In the genomic region with DNA sequence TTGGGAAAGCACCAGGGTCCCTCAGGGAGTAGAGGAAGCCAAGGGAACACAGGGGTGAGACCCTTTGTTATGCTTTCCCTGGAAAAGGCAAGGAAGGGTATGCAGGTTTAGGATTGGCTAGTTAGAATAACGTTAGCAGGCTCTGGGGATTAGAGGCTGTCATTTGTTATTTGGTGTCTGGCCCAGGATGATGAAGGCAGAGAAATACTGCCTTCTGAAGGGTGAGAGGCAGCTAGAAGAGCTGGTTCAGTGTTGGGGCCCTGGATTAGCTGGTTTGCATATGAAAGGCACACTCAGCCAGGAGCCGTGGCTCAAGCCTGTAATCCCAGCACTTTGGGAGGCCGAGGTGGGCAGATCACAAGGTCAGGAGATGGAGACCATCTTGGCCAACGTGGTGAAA, we compare ENCODE assay signal across 12 cellular contexts. TPM values are rescaled to one million over a fixed set of nuclear protein-coding genes. Genes with fewer than 3 reads are reported as not detected.
DNase-seq lines count a peak whose midpoint lies in the region; ATAC-seq and TF ChIP-seq lines count a peak whose summit lies in the region.
"Had no signal": no experiment of that assay in that cellular context is flagged by ENCODE, and none has a peak within 500 bp of the region (broad histone marks: within the 10 kb centered on the region; RNA-seq: fewer than 3 reads in every experiment).

No MANE protein-coding gene starts in this region.

- H3K36me3 ChIP-seq in left ventricle myocardium inferior: peaks cover 19% of the 10 kb centered on the region
- H3K36me3 ChIP-seq in iPS-20b (ENCODE audit: insufficient read depth, low read depth, low read length): 0 out of 2 replicates have a peak, but pooled peaks cover 7% of the 10 kb centered on the region

- H3K9me3 ChIP-seq in left ventricle myocardium inferior (replicated peaks) (no peaks in the 10 kb centered on the region), iPS-20b (ENCODE audit: insufficient read depth, low read depth, low read length) (no peaks in the 10 kb centered on the region)
- H3K9me3 ChIP-seq: A549 had no signal

- H3K4me3 Mint-ChIP-seq in type B pancreatic cell: no peak overlapping the region
- H3K4me3 Mint-ChIP-seq: activated naive CD8-positive, alpha-beta T cell had no signal

- H3K27me3 ChIP-seq in left ventricle myocardium inferior (ENCODE audit: low read depth): no peaks in the 10 kb centered on the region
- no peaks in the 10 kb centered on the region for H3K27me3 ChIP-seq in iPS-20b (ENCODE audit: insufficient read depth, low read length)

- no peaks in the 10 kb centered on the region for H3K9me3 Mint-ChIP-seq in type B pancreatic cell

- ATAC-seq in HG02678 (IDR thresholded peaks at IDR 0.05; ENCODE audit: unreplicated experiment): no peak

- peaks cover 11% of the 10 kb centered on the region for H3K4me1 Mint-ChIP-seq in type B pancreatic cell (ENCODE audit: unreplicated experiment)

- no peaks in the 10 kb centered on the region for H3K27me3 Mint-ChIP-seq in type B pancreatic cell
- H3K27me3 Mint-ChIP-seq: activated naive CD8-positive, alpha-beta T cell had no signal

- H3K4me1 ChIP-seq in left ventricle myocardium inferior (peaks cover 8% of the 10 kb centered on the region), iPS-20b (ENCODE audit: insufficient read depth, low read length) (peaks cover 12% of the 10 kb centered on the region; the same call in 1 of the 2 replicates)

- no peak overlapping the region for H3K4me3 ChIP-seq in left ventricle myocardium inferior
- 0 out of 2 replicates have a peak overlapping the region, but pooled peaks have one; percentile 13 for H3K4me3 ChIP-seq in iPS-20b (ENCODE audit: low read length)
- H3K4me3 ChIP-seq: A549 had no signal

- H3K27ac ChIP-seq in left ventricle myocardium inferior (replicated peaks) (peak overlapping the region; percentile 6), iPS-20b (ENCODE audit: low read length) (peak overlapping the region; percentile 29)
- H3K27ac ChIP-seq: A549, RWPE1 had no signal

- H3K36me3 Mint-ChIP-seq in type B pancreatic cell: peaks cover 2% of the 10 kb centered on the region

- DNase-seq in left ventricle myocardium inferior (no peak), cardiac septum (ENCODE audit: low spot score) (no peak), type B pancreatic cell (ENCODE audit: extremely low spot score, unreplicated experiment) (no peak), NCI-H1694 (lab: John Stamatoyannopoulos, UW) (no peak)
- DNase-seq: GOT3, NCI-H1105, NCI-H510A had no signal

- H3K27ac Mint-ChIP-seq in type B pancreatic cell: peak overlapping the region; percentile 67

- TF ChIP-seq CTCF in left ventricle myocardium inferior (IDR thresholded peaks at IDR 0.05; ENCODE audit: borderline replicate concordance): no peak
- TF ChIP-seq CTCF in type B pancreatic cell (conservative IDR thresholded peaks at IDR 0.05): no peak

- H3K9ac ChIP-seq in iPS-20b (ENCODE audit: low read depth, low read length): peak overlapping the region; percentile 53; the same call in 1 of the 2 replicates

- intact Hi-C loops in left ventricle myocardium inferior (cut with micrococcal nuclease) (no loop called here), cardiac septum (cut with DNase I) (no loop called here)

RNA-seq across cellular contexts. Expression of gene PILRA, which starts 3.0 kb away (rescaled TPM):
- 2.0 TPM for total RNA-seq in left ventricle myocardium inferior
- total RNA-seq in cardiac septum: 2.3 TPM
- total RNA-seq in type B pancreatic cell (ENCODE audit: low replicate concordance): 2.1 and 2.8 TPM in 2 replicates

RNA-seq across cellular contexts. Expression of gene PILRB, which starts 12.4 kb away (rescaled TPM):
- total RNA-seq in left ventricle myocardium inferior (10.6 TPM), cardiac septum (11.6 TPM), type B pancreatic cell (ENCODE audit: low replicate concordance) (45.2 and 51.5 TPM in 2 replicates)

RNA-seq across cellular contexts. Expression of gene ZCWPW1, which starts 58.2 kb away (rescaled TPM):
- total RNA-seq in left ventricle myocardium inferior (4.6 TPM), cardiac septum (3.4 TPM), type B pancreatic cell (ENCODE audit: low replicate concordance) (2.2 and 2.7 TPM in 2 replicates)

RNA-seq across cellular contexts. Expression of gene MEPCE, which starts 59.3 kb away (rescaled TPM):
- total RNA-seq in left ventricle myocardium inferior (23.6 TPM), cardiac septum (19.7 TPM), type B pancreatic cell (ENCODE audit: low replicate concordance) (27.5 and 36.6 TPM in 2 replicates)
